Comparison of ENCODE assay signal across 2 cellular contexts in the genomic region with DNA sequence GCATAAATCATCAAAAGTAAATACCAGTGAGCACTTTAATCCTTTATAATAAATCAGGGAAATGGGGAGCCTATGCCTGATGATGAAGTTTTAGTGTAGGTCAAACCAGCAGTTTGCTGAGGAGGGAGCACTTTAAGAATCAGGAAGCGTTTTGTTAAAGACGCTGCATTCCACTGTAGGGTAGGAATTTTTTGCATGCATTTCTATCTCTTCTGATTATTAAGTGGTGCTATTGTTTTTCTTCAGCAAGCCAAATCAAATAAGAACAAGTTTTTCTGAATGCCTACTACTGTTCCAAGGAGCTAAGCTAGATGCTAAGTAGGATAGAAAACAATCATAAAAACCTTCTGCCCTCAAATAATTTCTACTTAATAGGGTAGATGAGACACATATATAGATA.
TF ChIP-seq lines count a peak whose summit lies in the region.

No MANE protein-coding gene starts in this region.

TF ChIP-seq in IMR-90, 13 proteins besides CTCF, POLR2A, EP300 and RAD21:
- TF ChIP-seq, protein P1, sequence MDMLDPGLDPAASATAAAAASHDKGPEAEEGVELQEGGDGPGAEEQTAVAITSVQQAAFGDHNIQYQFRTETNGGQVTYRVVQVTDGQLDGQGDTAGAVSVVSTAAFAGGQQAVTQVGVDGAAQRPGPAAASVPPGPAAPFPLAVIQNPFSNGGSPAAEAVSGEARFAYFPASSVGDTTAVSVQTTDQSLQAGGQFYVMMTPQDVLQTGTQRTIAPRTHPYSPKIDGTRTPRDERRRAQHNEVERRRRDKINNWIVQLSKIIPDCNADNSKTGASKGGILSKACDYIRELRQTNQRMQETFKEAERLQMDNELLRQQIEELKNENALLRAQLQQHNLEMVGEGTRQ (IDR thresholded peaks at IDR 0.05; ENCODE audit: low read depth, low read length) = no peak
- TF ChIP-seq, protein P2, sequence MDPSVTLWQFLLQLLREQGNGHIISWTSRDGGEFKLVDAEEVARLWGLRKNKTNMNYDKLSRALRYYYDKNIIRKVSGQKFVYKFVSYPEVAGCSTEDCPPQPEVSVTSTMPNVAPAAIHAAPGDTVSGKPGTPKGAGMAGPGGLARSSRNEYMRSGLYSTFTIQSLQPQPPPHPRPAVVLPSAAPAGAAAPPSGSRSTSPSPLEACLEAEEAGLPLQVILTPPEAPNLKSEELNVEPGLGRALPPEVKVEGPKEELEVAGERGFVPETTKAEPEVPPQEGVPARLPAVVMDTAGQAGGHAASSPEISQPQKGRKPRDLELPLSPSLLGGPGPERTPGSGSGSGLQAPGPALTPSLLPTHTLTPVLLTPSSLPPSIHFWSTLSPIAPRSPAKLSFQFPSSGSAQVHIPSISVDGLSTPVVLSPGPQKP (IDR thresholded peaks at IDR 0.05; ENCODE audit: borderline replicate concordance, low read depth, low read length) = no peak
- no peak for TF ChIP-seq SMC3 (IDR thresholded peaks at IDR 0.05; ENCODE audit: low read depth, low read length)
- no peak for TF ChIP-seq FOS (IDR thresholded peaks at IDR 0.05; ENCODE audit: low read depth, low read length)
- no peak for TF ChIP-seq RFX5 (IDR thresholded peaks at IDR 0.05; ENCODE audit: low read depth, low read length)
- no peak for TF ChIP-seq RCOR1 (IDR thresholded peaks at IDR 0.05; ENCODE audit: insufficient replicate concordance, low read length)
- no peak for TF ChIP-seq MAZ (IDR thresholded peaks at IDR 0.05; ENCODE audit: borderline replicate concordance, low read depth, low read length)
- TF ChIP-seq NFE2L2 (IDR thresholded peaks at IDR 0.05; ENCODE audit: low read depth, low read length) = no peak
- no peak for TF ChIP-seq BHLHE40 (IDR thresholded peaks at IDR 0.05; ENCODE audit: low read depth, low read length)
- TF ChIP-seq CEBPB (IDR thresholded peaks at IDR 0.05; ENCODE audit: low read depth, low read length) = no peak
- TF ChIP-seq CHD1 (IDR thresholded peaks at IDR 0.05; ENCODE audit: low read depth, low read length) = no peak
- TF ChIP-seq MAFK (IDR thresholded peaks at IDR 0.05; ENCODE audit: low read depth, low read length) = no peak
- TF ChIP-seq MXI1 (IDR thresholded peaks at IDR 0.05; ENCODE audit: borderline replicate concordance, low read depth, low read length) = no peak

TF ChIP-seq in endothelial cell of umbilical vein, 7 proteins besides CTCF, POLR2A, EP300 and RAD21:
- TF ChIP-seq FOS (IDR thresholded peaks at IDR 0.05; ENCODE audit: borderline replicate concordance, insufficient read depth, low read length) (no peak), GATA2 (IDR thresholded peaks at IDR 0.05; ENCODE audit: insufficient read depth, insufficient read length, low read depth, low read length) (no peak)
- TF ChIP-seq, protein P3, sequence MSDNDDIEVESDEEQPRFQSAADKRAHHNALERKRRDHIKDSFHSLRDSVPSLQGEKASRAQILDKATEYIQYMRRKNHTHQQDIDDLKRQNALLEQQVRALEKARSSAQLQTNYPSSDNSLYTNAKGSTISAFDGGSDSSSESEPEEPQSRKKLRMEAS (IDR thresholded peaks at IDR 0.05; ENCODE audit: insufficient read depth, insufficient read length) = no peak
